ENCODE assay signal across 12 cellular contexts in genomic region chr3:16801698-16802097, GRCh38.
DNase-seq lines count a peak whose midpoint lies in the region; ATAC-seq and TF ChIP-seq lines count a peak whose summit lies in the region.
"Had no signal": no experiment of that assay in that cellular context is flagged by ENCODE, and none has a peak within 500 bp of the region (broad histone marks: within the 10 kb centered on the region; RNA-seq: fewer than 3 reads in every experiment).

No MANE protein-coding gene starts in this region.

- CTCF ChIA-PET in activated B cell treated with CpG ODN at 0.5 μM for 24 hours (lab: Charles Lee) = interaction anchor here (0.9 to 1.4 kb wide), 2 partner anchors 27 to 83 kb away, joined by 3 to 6 read pairs; partner anchors contain the start of gene PLCL2
- CTCF ChIA-PET in naive thymus-derived CD4-positive, alpha-beta T cell (lab: Charles Lee) = no interaction called here

- H3K4me1 ChIP-seq in naive thymus-derived CD4-positive, alpha-beta T cell (ENCODE audit: control insufficient read depth in 2 of 2, insufficient read depth in 2 of 2, low read length in 2 of 2) = peaks cover 15 to 16% of the 10 kb centered on the region in 2 donors
- no peaks in the 10 kb centered on the region for H3K4me1 ChIP-seq in neuronal stem cell (ENCODE audit: control insufficient read depth in 2 of 2, insufficient read depth in 1 of 2, low read depth in 1 of 2, low read length in 2 of 2)
- H3K4me1 ChIP-seq in aorta (ENCODE audit: control insufficient read depth in 1 of 2, insufficient read depth in 2 of 2, low read length in 2 of 2) = no peaks in the 10 kb centered on the region
- peaks cover 3% of the 10 kb centered on the region for H3K4me1 ChIP-seq in testis

- H3K27ac ChIP-seq in naive thymus-derived CD4-positive, alpha-beta T cell (ENCODE audit: low read depth, low read length) = no peak overlapping the region
- H3K27ac ChIP-seq in neuronal stem cell (replicated peaks; ENCODE audit: low read length) (no peak overlapping the region), aorta (ENCODE audit: low read depth in 1 of 2, low read length in 2 of 2) (no peak overlapping the region), testis (no peak overlapping the region)
- H3K27ac ChIP-seq: upper lobe of left lung had no signal

- no peak overlapping the region for H3K14ac ChIP-seq in neuronal stem cell (ENCODE audit: low read length)

- ATAC-seq in activated B cell treated with CpG ODN at 0.5 μM for 24 hours (ENCODE audit: low read depth) (no peak), aorta (ENCODE audit: low FRiP score) (no peak)
- ATAC-seq in naive thymus-derived CD4-positive, alpha-beta T cell = peak; percentile 36

- POLR2A ChIA-PET in activated B cell treated with CpG ODN at 0.5 μM for 24 hours (lab: Charles Lee) = interaction anchor here (0.6 to 1.3 kb wide), 3 partner anchors 22 to 83 kb away, joined by 3 read pairs; partner anchors contain the start of gene PLCL2
- POLR2A ChIA-PET in naive thymus-derived CD4-positive, alpha-beta T cell (lab: Charles Lee) = interaction anchor here (0.6 to 0.9 kb wide), 3 partner anchors 27 to 1952 kb away, joined by 3 read pairs; no protein-coding TSS in a partner anchor

- no peak overlapping the region for H3K4me2 ChIP-seq in neuronal stem cell (ENCODE audit: insufficient read depth, low read length, poor library complexity, severe bottlenecking)

- no peak overlapping the region for H2BK15ac ChIP-seq in neuronal stem cell (ENCODE audit: low read length)

- WGBS in neuronal stem cell (ENCODE audit: extremely low coverage in 2 of 2, insufficient read length in 2 of 2, insufficient replicate concordance in 1 of 2), 2 donors = no CpG with 5 or more reads among the region's 5 CpGs
- 65 to 68% methylated on average over 5 of the region's 5 CpGs for WGBS in aorta, 2 donors
- 69 to 74% methylated on average over 5 of the region's 5 CpGs for WGBS in testis, 2 donors

- H3K9ac ChIP-seq in neuronal stem cell (ENCODE audit: low read depth, low read length, poor library complexity) = no peak overlapping the region

- peak overlapping the region; percentile 16 for H3K4me3 Mint-ChIP-seq in activated B cell treated with CpG ODN at 0.5 μM for 24 hours
- peak overlapping the region in 1 of 10 donors; percentile 30 for H3K4me3 Mint-ChIP-seq in naive thymus-derived CD4-positive, alpha-beta T cell
- H3K4me3 Mint-ChIP-seq: central memory CD8-positive, alpha-beta T cell had no signal

- no peaks in the 10 kb centered on the region for H3K9me3 ChIP-seq in naive thymus-derived CD4-positive, alpha-beta T cell (ENCODE audit: control insufficient read depth in 2 of 3, low read length in 3 of 3)
- H3K9me3 ChIP-seq in neuronal stem cell (replicated peaks in 1 of 2; ENCODE audit: control insufficient read depth in 2 of 2, insufficient read depth in 1 of 2, low read depth in 1 of 2, low read length in 2 of 2) (no peaks in the 10 kb centered on the region), aorta (ENCODE audit: control insufficient read depth, low read length) (peaks cover 5% of the 10 kb centered on the region), testis (no peaks in the 10 kb centered on the region)
- H3K9me3 ChIP-seq: upper lobe of left lung had no signal

- no peak overlapping the region for H4K91ac ChIP-seq in neuronal stem cell (ENCODE audit: low read depth, low read length, poor library complexity)

- H2BK120ac ChIP-seq in neuronal stem cell (ENCODE audit: low read depth, low read length) = no peak overlapping the region

- H2AK5ac ChIP-seq in neuronal stem cell (ENCODE audit: low read depth, low read length) = no peak overlapping the region

- intact Hi-C loops in activated B cell treated with CpG ODN at 0.5 μM for 24 hours (cut with micrococcal nuclease) (loop anchor here (1.0 kb wide), 1 partner anchor 41 kb away; no protein-coding TSS in a partner anchor), aorta (cut with DNase I) (no loop called here), testis (cut with DNase I; ENCODE audit: low total_unique reads) (no loop called here)
- intact Hi-C loops in naive thymus-derived CD4-positive, alpha-beta T cell (cut with micrococcal nuclease) = no loop called here

- H3K36me3 Mint-ChIP-seq in activated B cell treated with CpG ODN at 0.5 μM for 24 hours (ENCODE audit: low read depth) = no peaks in the 10 kb centered on the region
- peaks cover 0 to 8% (median 0%) of the 10 kb centered on the region in 5 donors for H3K36me3 Mint-ChIP-seq in naive thymus-derived CD4-positive, alpha-beta T cell

- H3K9me3 Mint-ChIP-seq in activated B cell treated with CpG ODN at 0.5 μM for 24 hours = no peaks in the 10 kb centered on the region
- peaks cover 0 to 8% (median 0%) of the 10 kb centered on the region in 11 donors for H3K9me3 Mint-ChIP-seq in naive thymus-derived CD4-positive, alpha-beta T cell

- no peak for TF ChIP-seq POLR2A in testis (IDR thresholded peaks at IDR 0.05)

- no peak overlapping the region for H2BK12ac ChIP-seq in neuronal stem cell (ENCODE audit: low read length)

- H3K4me3 ChIP-seq in naive thymus-derived CD4-positive, alpha-beta T cell (ENCODE audit: low read length) = no peak overlapping the region
- H3K4me3 ChIP-seq in neuronal stem cell (ENCODE audit: low read length in 2 of 2) (no peak overlapping the region), aorta (ENCODE audit: low read length in 2 of 2) (no peak overlapping the region), testis (no peak overlapping the region)
- H3K4me3 ChIP-seq: upper lobe of left lung had no signal

- H3K27me3 ChIP-seq in naive thymus-derived CD4-positive, alpha-beta T cell (ENCODE audit: control insufficient read depth in 2 of 2, insufficient read depth in 2 of 2, low read length in 2 of 2) = no peaks in the 10 kb centered on the region
- H3K27me3 ChIP-seq in neuronal stem cell (ENCODE audit: control insufficient read depth in 3 of 3, insufficient read depth in 3 of 3, low read depth in 1 of 3, low read length in 3 of 3) (no peaks in the 10 kb centered on the region), aorta (ENCODE audit: control insufficient read depth in 1 of 2, insufficient read depth in 2 of 2, low read length in 1 of 2) (no peaks in the 10 kb centered on the region), testis (no peaks in the 10 kb centered on the region)
- H3K27me3 ChIP-seq: upper lobe of left lung had no signal

- H3K36me3 ChIP-seq in naive thymus-derived CD4-positive, alpha-beta T cell (ENCODE audit: control insufficient read depth in 2 of 3, insufficient read depth in 3 of 3, low read length in 3 of 3) = no peaks in the 10 kb centered on the region
- H3K36me3 ChIP-seq in neuronal stem cell (replicated peaks in 1 of 2; ENCODE audit: control insufficient read depth in 2 of 2, insufficient read depth in 2 of 2, low read length in 2 of 2) = no peaks in the 10 kb centered on the region
- H3K36me3 ChIP-seq in aorta (ENCODE audit: control insufficient read depth in 1 of 2, insufficient read depth in 2 of 2, low read length in 1 of 2) = no peaks in the 10 kb centered on the region
- H3K36me3 ChIP-seq in testis (ENCODE audit: low read depth, missing control alignments) = no peaks in the 10 kb centered on the region
- H3K36me3 ChIP-seq: upper lobe of left lung had no signal

- H3K23ac ChIP-seq in neuronal stem cell (ENCODE audit: low read depth, low read length, poor library complexity) = no peak overlapping the region

- no peak overlapping the region for H3K18ac ChIP-seq in neuronal stem cell (ENCODE audit: low read length)

- H3K27ac Mint-ChIP-seq in activated B cell treated with CpG ODN at 0.5 μM for 24 hours = peak overlapping the region; percentile 69
- H3K27ac Mint-ChIP-seq in naive thymus-derived CD4-positive, alpha-beta T cell = peak overlapping the region in 6 of 9 donors; percentile 36 to 79 (median 64)

- H3K79me1 ChIP-seq in neuronal stem cell (ENCODE audit: low read depth, low read length) = no peaks in the 10 kb centered on the region

- TF ChIP-seq CTCF in activated B cell treated with CpG ODN at 0.5 μM for 24 hours (IDR thresholded peaks at IDR 0.05) = no peak
- no peak for TF ChIP-seq CTCF in testis (IDR thresholded peaks at IDR 0.05)

- no peak overlapping the region for H2BK5ac ChIP-seq in neuronal stem cell (ENCODE audit: low read length)

- peaks cover 44% of the 10 kb centered on the region for H3K4me1 Mint-ChIP-seq in activated B cell treated with CpG ODN at 0.5 μM for 24 hours
- peaks cover 28 to 48% (median 35%) of the 10 kb centered on the region in 7 donors for H3K4me1 Mint-ChIP-seq in naive thymus-derived CD4-positive, alpha-beta T cell

- no peaks in the 10 kb centered on the region for H3K27me3 Mint-ChIP-seq in activated B cell treated with CpG ODN at 0.5 μM for 24 hours
- peaks cover 0 to 18% (median 0%) of the 10 kb centered on the region in 5 donors for H3K27me3 Mint-ChIP-seq in naive thymus-derived CD4-positive, alpha-beta T cell
- H3K27me3 Mint-ChIP-seq: central memory CD8-positive, alpha-beta T cell had no signal

- H3K4ac ChIP-seq in neuronal stem cell (ENCODE audit: low read length) = no peak overlapping the region

- DNase-seq in NCI-H2107 treated with DMSO at 0.1 percent for 48 hours (lab: John Stamatoyannopoulos, UW; ENCODE audit: unreplicated experiment) (peak; percentile 61), NCI-H2107 (lab: John Stamatoyannopoulos, UW) (no peak), Kasumi-1 (lab: John Stamatoyannopoulos, UW) (peak; percentile 12 to 19), activated B cell treated with CpG ODN at 0.5 μM for 24 hours (no peak), neuronal stem cell (ENCODE audit: low spot score) (no peak), aorta (no peak), testis (no peak)
- DNase-seq in naive thymus-derived CD4-positive, alpha-beta T cell = peak in 5 of 9 donors; percentile 5 to 48 (median 28)
- DNase-seq: activated CD4-positive, alpha-beta T cell treated with anti-CD3 and anti-CD28 coated beads for 48 hours; NCI-H345; upper lobe of left lung had no signal

- H4K8ac ChIP-seq in neuronal stem cell (ENCODE audit: low read depth, low read length) = no peak overlapping the region

- H2AFZ ChIP-seq in neuronal stem cell (ENCODE audit: low read length) = no peak overlapping the region

Comparison
In these comparisons a context has a peak if more than half of its experiments do, and no peak if none do; other contexts are left out.
1. DNase-seq: peak in NCI-H2107 treated with DMSO at 0.1 percent for 48 hours (single experiment), Kasumi-1 (2 of 2) and naive thymus-derived CD4-positive, alpha-beta T cell (5 of 9); none in NCI-H2107 (single experiment), activated B cell treated with CpG ODN at 0.5 μM for 24 hours (single experiment), neuronal stem cell (single experiment), aorta (0 of 2) and testis (single experiment).